In genomic region chr4:37066149-37066548, GRCh38 we compare ENCODE assay signal across 20 cellular contexts.
DNase-seq lines count a peak whose midpoint lies in the region; ATAC-seq and FAIRE-seq lines count a peak whose summit lies in the region.
"Had no signal": no experiment of that assay in that cellular context is flagged by ENCODE, and none has a peak within 500 bp of the region (broad histone marks: within the 10 kb centered on the region; RNA-seq: fewer than 3 reads in every experiment).

No MANE protein-coding gene starts in this region.

- FAIRE-seq in islet of Langerhans (lab: Jason Lieb, UNC), result peak; percentile 70

- ATAC-seq in HG02763 (IDR thresholded peaks at IDR 0.05; ENCODE audit: unreplicated experiment) (no peak), HG03442 (IDR thresholded peaks at IDR 0.05; ENCODE audit: unreplicated experiment) (no peak)
- ATAC-seq: lower lobe of right lung; Panc1; stimulated activated naive CD8-positive, alpha-beta T cell treated with anti-CD3 and anti-CD28 coated beads, Interleukin-15, amount 100 ng/mL, for 72 hours; WTC11 had no signal

- DNase-seq in Ammon's horn (ENCODE audit: low spot score) (peak; percentile 4), HT-29 (ENCODE audit: low spot score) (peak; percentile 29), NCI-H446 (lab: John Stamatoyannopoulos, UW) (peak; percentile 51 to 67), amniotic stem cell (lab: John Stamatoyannopoulos, UW) (no peak)
- DNase-seq: activated CD4-positive, alpha-beta T cell treated with anti-CD3 and anti-CD28 coated beads, Interleukin-2, amount 50 U/mL, for 4 hours; foreskin fibroblast; HCEC 1CT; lower lobe of right lung; MG63; NCI-H1436 treated with DMSO at 0.1 percent for 48 hours; NCI-H774; stimulated activated CD4-positive, alpha-beta T cell treated with anti-CD3 and anti-CD28 coated beads, Interleukin-4, amount 100 ng/mL, for 24 hours; stimulated activated naive CD8-positive, alpha-beta T cell treated with anti-CD3 and anti-CD28 coated beads, Interleukin-15, amount 100 ng/mL, for 72 hours; T-helper 2 cell; trophoblast cell had no signal
